Comparison of ENCODE assay signal across 21 cellular contexts in the genomic region with DNA sequence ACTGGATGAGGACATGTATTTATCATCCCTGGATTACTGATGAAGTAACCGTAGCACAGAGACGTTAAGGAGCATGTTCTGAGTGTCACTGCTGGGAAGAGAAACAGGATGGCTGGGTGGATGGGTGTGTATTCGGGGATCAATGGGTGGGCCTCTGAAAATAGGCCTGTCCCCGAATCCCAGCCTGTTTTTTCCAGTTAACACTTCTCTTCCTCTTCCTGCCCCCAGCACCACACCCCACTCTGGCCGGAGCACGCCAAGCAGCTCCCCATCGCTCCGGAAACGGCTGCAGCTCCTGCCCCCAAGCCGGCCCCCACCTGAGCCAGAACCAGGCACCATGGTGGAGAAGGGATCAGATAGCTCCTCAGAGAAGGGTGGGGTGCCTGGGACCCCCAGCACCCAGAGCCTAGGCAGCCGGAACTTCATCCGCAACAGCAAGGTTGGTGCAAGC. TPM values are rescaled to one million over a fixed set of nuclear protein-coding genes. Genes with fewer than 3 reads are reported as not detected.
A peak's percentile ranks its signal among the peaks of the same experiment; 100 is the strongest.
DNase-seq lines count a peak whose midpoint lies in the region; ATAC-seq and TF ChIP-seq lines count a peak whose summit lies in the region.
"Had no signal": no experiment of that assay in that cellular context is flagged by ENCODE, and none has a peak within 500 bp of the region (broad histone marks: within the 10 kb centered on the region; RNA-seq: fewer than 3 reads in every experiment).

No MANE protein-coding gene starts in this region.

- no peak overlapping the region for H2BK20ac ChIP-seq in IMR-90 (ENCODE audit: low read depth, low read length)

- peak overlapping the region in 2 of 11 experiments; percentile 4 to 13; a peak in 1 of 22 replicates for H3K27ac ChIP-seq in BLaER1 treated with 17β-estradiol and CSF1 and Interleukin-3, amounts not matched to agents 10 nM and 100 nM
- no peak overlapping the region for H3K27ac ChIP-seq in IMR-90 (ENCODE audit: insufficient read depth, low read length)
- peak overlapping the region; percentile 76 for H3K27ac ChIP-seq in left ventricle myocardium inferior (replicated peaks)
- H3K27ac ChIP-seq in sigmoid colon: peak overlapping the region in 3 of 4 donors; percentile 6 to 53 (median 25)

- no peak overlapping the region for H2BK120ac ChIP-seq in IMR-90 (ENCODE audit: low read depth, low read length)

- H3K79me1 ChIP-seq in IMR-90 (ENCODE audit: low read depth in 1 of 2, low read length in 2 of 2): peaks cover 16 to 72% of the 10 kb centered on the region in 2 experiments

- H3K56ac ChIP-seq in IMR-90 (ENCODE audit: extremely low read depth, insufficient read depth, low read length): no peak overlapping the region

- in situ Hi-C loops in IMR-90 (cut with MboI; ENCODE audit: low sequenced_read_pairs): no loop called here

- peaks cover 69 to 99% (median 95%) of the 10 kb centered on the region in 11 experiments for H3K36me3 ChIP-seq in BLaER1 treated with 17β-estradiol and CSF1 and Interleukin-3, amounts not matched to agents 10 nM and 100 nM
- H3K36me3 ChIP-seq in IMR-90 (ENCODE audit: control insufficient read depth, insufficient read depth, low read length) (peaks cover 45% of the 10 kb centered on the region), left ventricle myocardium inferior (peaks cover 43% of the 10 kb centered on the region), sigmoid colon (peaks cover 8 to 49% (median 21%) of the 10 kb centered on the region in 4 donors)

- H3K23ac ChIP-seq in IMR-90 (ENCODE audit: low read depth, low read length): no peak overlapping the region

- H3K9ac ChIP-seq in BLaER1 treated with 17β-estradiol and CSF1 and Interleukin-3, amounts not matched to agents 10 nM and 100 nM: peak overlapping the region in 6 of 11 experiments; percentile 21 to 40 (median 33); a peak in 7 of 22 replicates
- no peak overlapping the region for H3K9ac ChIP-seq in IMR-90 (ENCODE audit: low read depth, low read length)

- TF ChIP-seq POLR2A in IMR-90 (IDR thresholded peaks at IDR 0.05; ENCODE audit: low read depth, low read length) (no peak), sigmoid colon (IDR thresholded peaks at IDR 0.05) (no peak)

- H4K91ac ChIP-seq in IMR-90 (ENCODE audit: insufficient read depth, low read depth, low read length): no peak overlapping the region

- TF ChIP-seq CTCF in IMR-90 (conservative IDR thresholded peaks at IDR 0.05; ENCODE audit: low read depth, low read length) (no peak), left ventricle myocardium inferior (IDR thresholded peaks at IDR 0.05; ENCODE audit: borderline replicate concordance) (no peak), sigmoid colon (IDR thresholded peaks at IDR 0.05) (no peak)

- H3K9me3 ChIP-seq in BLaER1 treated with 17β-estradiol and CSF1 and Interleukin-3, amounts not matched to agents 10 nM and 100 nM (replicated peaks in 1 of 11): no peaks in the 10 kb centered on the region
- H3K9me3 ChIP-seq in IMR-90 (ENCODE audit: control insufficient read depth, insufficient read depth, low read length): no peaks in the 10 kb centered on the region
- H3K9me3 ChIP-seq in left ventricle myocardium inferior (replicated peaks): no peaks in the 10 kb centered on the region
- no peaks in the 10 kb centered on the region for H3K9me3 ChIP-seq in sigmoid colon
- H3K9me3 ChIP-seq: HAP-1, tibial nerve had no signal

- DNase-seq in IMR-90 (no peak), left ventricle myocardium inferior (no peak), sigmoid colon (peak; percentile 65), ecto neural progenitor cell (ENCODE audit: low spot score) (no peak), COLO829 (ENCODE audit: low spot score) (no peak), NCI-H446 treated with DMSO at 0.1 percent for 48 hours (lab: John Stamatoyannopoulos, UW) (no peak)
- DNase-seq: activated CD4-positive, alpha-beta T cell treated with anti-CD3 and anti-CD28 coated beads, Interleukin-2, amount 50 U/mL, for 48 hours; activated gamma-delta T cell treated with Interleukin-2 at 50 U/mL for 16 hours; DMS79 treated with DMSO at 0.1 percent for 48 hours; effector memory CD8-positive, alpha-beta T cell; glutamatergic neuron; NCI-H1092 treated with DMSO at 0.1 percent for 48 hours; NCI-H2029 treated with DMSO at 0.1 percent for 48 hours; NCI-H446; nucleus accumbens had no signal

- ATAC-seq in IMR-90 (ENCODE audit: low read depth): no peak
- no peak for ATAC-seq in GM21447 (IDR thresholded peaks at IDR 0.05; ENCODE audit: unreplicated experiment)
- ATAC-seq: effector memory CD8-positive, alpha-beta T cell; Panc1 had no signal

- H3K4me1 ChIP-seq in BLaER1 treated with 17β-estradiol and CSF1 and Interleukin-3, amounts not matched to agents 10 nM and 100 nM: peaks cover 51 to 87% (median 63%) of the 10 kb centered on the region in 10 experiments
- H3K4me1 ChIP-seq in IMR-90 (ENCODE audit: control insufficient read depth, insufficient read depth, low read length) (peaks cover 9% of the 10 kb centered on the region), left ventricle myocardium inferior (peaks cover 70% of the 10 kb centered on the region), sigmoid colon (peaks cover 0 to 26% (median 16%) of the 10 kb centered on the region in 4 donors)
- H3K4me1 ChIP-seq: HAP-1 had no signal

- TF ChIP-seq RAD21 in IMR-90 (IDR thresholded peaks at IDR 0.05; ENCODE audit: low read length): no peak

- H3K9me1 ChIP-seq in IMR-90 (ENCODE audit: insufficient read depth, low read length): peaks cover 17% of the 10 kb centered on the region

- intact Hi-C loops in IMR-90 (cut with micrococcal nuclease): no loop called here
- intact Hi-C loops in left ventricle myocardium inferior (cut with micrococcal nuclease): no loop called here
- intact Hi-C loops in sigmoid colon (cut with DNase I): no loop called here

- no TSS peak for BruUV-seq in IMR-90 (replicated peaks; lab: Mats Ljungman, UMichigan)

- no peak overlapping the region for H3K14ac ChIP-seq in IMR-90 (replicated peaks; ENCODE audit: low read depth, low read length)

- H2BK5ac ChIP-seq in IMR-90 (ENCODE audit: low read depth, low read length, poor library complexity, severe bottlenecking): no peak overlapping the region

- dilution Hi-C loops in IMR-90 (cut with HindIII; ENCODE audit: low sequenced_read_pairs, unreplicated experiment): no loop called here

- CTCF ChIA-PET in IMR-90 (lab: Yijun Ruan, JAX): no interaction called here

- H2AK5ac ChIP-seq in IMR-90 (ENCODE audit: low read depth, low read length): no peak overlapping the region

- no peak overlapping the region for H2BK15ac ChIP-seq in IMR-90 (ENCODE audit: low read depth, low read length)

- no peak overlapping the region for H4K5ac ChIP-seq in IMR-90 (ENCODE audit: low read depth, low read length)

- H3K4me3 ChIP-seq in BLaER1 treated with 17β-estradiol and CSF1 and Interleukin-3, amounts not matched to agents 10 nM and 100 nM: no peak overlapping the region
- H3K4me3 ChIP-seq in IMR-90 (ENCODE audit: insufficient read depth, low read depth, low read length) (no peak overlapping the region), left ventricle myocardium inferior (no peak overlapping the region), sigmoid colon (no peak overlapping the region)
- H3K4me3 ChIP-seq: HAP-1, lung, tibial nerve had no signal

- TF ChIP-seq EP300 in sigmoid colon (IDR thresholded peaks at IDR 0.05): peak in 1 of 4 donors; percentile 58

- no peak overlapping the region for H2AFZ ChIP-seq in IMR-90 (replicated peaks; ENCODE audit: low read length, poor library complexity)

- POLR2A ChIA-PET in IMR-90 (lab: Charles Lee; ENCODE audit: unreplicated experiment): no interaction called here

- peak overlapping the region; percentile 82 for H2AK9ac ChIP-seq in IMR-90 (replicated peaks; ENCODE audit: low read depth, low read length, poor library complexity)

- no peak overlapping the region for H4K8ac ChIP-seq in IMR-90 (ENCODE audit: low read depth in 2 of 2, low read length in 2 of 2)

- H3K4me2 ChIP-seq in BLaER1 treated with 17β-estradiol and CSF1 and Interleukin-3, amounts not matched to agents 10 nM and 100 nM: no peak overlapping the region; a peak in 1 of 22 replicates
- H3K4me2 ChIP-seq in IMR-90 (ENCODE audit: low read depth, low read length): no peak overlapping the region

- H3K18ac ChIP-seq in IMR-90 (ENCODE audit: low read depth, low read length): no peak overlapping the region

- H3K27me3 ChIP-seq in BLaER1 treated with 17β-estradiol and CSF1 and Interleukin-3, amounts not matched to agents 10 nM and 100 nM: no peaks in the 10 kb centered on the region
- H3K27me3 ChIP-seq in IMR-90 (ENCODE audit: control insufficient read depth, insufficient read depth, low read length) (no peaks in the 10 kb centered on the region), left ventricle myocardium inferior (ENCODE audit: low read depth) (no peaks in the 10 kb centered on the region), sigmoid colon (no peaks in the 10 kb centered on the region)
- H3K27me3 ChIP-seq: tibial nerve had no signal

- H4K20me1 ChIP-seq in BLaER1 treated with 17β-estradiol and CSF1 and Interleukin-3, amounts not matched to agents 10 nM and 100 nM: peaks cover 36 to 100% (median 79%) of the 10 kb centered on the region in 11 experiments; a peak in 21 of 22 replicates
- H4K20me1 ChIP-seq in IMR-90 (ENCODE audit: insufficient read depth, low read length): peaks cover 41% of the 10 kb centered on the region

- H3K4ac ChIP-seq in IMR-90 (ENCODE audit: low read depth, low read length): no peak overlapping the region

- 100% methylated on average over 1 of the region's 12 CpGs; no CpG with 5 or more reads in 1 of the 2 experiments for WGBS in IMR-90 (ENCODE audit: extremely low coverage in 2 of 2, insufficient read length in 1 of 2), 2 experiments
- WGBS in sigmoid colon, 2 donors: 83 to 87% methylated on average over 12 of the region's 12 CpGs

RNA-seq across cellular contexts. Expression of gene GRAMD1A, which starts 8.8 kb away (rescaled TPM):
- total RNA-seq in IMR-90 (2012; rRNA removed) (11.1 and 11.4 TPM in 2 replicates), left ventricle myocardium inferior (26.2 TPM), sigmoid colon (10 to 100 TPM; 27.1 to 58.9 (median 43.0) TPM)
- polyA plus RNA-seq in IMR-90 (2012; rRNA removed) (63.0 and 65.2 TPM in 2 replicates), sigmoid colon (10 to 100 TPM in 2 of 3 donors, 1 to 10 TPM in 1; 5.1 to 41.1 (median 12.0) TPM)
- 50.3 and 62.6 TPM in 2 replicates for polyA plus RNA-seq in IMR-90 (2012; cell fraction: cytosol; rRNA removed)
- 115 and 162 TPM in 2 replicates for polyA plus RNA-seq in IMR-90 (2012; cell fraction: nucleus; rRNA removed; ENCODE audit: low replicate concordance)

RNA-seq across cellular contexts. Expression of gene SCN1B, which starts 21.4 kb away (rescaled TPM):
- total RNA-seq in IMR-90 (2012; rRNA removed) (2.0 and 2.2 TPM in 2 replicates), left ventricle myocardium inferior (52.8 TPM), sigmoid colon (10 to 100 TPM in 1 of 4 donors, 1 to 10 TPM in 3; 3.0 to 10.0 (median 6.6) TPM)
- polyA plus RNA-seq in IMR-90 (2012; rRNA removed) (9.6 and 10.6 TPM in 2 replicates), sigmoid colon (1 to 10 TPM; 4.5 to 9.6 (median 4.9) TPM)
- 5.9 and 7.9 TPM in 2 replicates for polyA plus RNA-seq in IMR-90 (2012; cell fraction: cytosol; rRNA removed)
- polyA plus RNA-seq in IMR-90 (2012; cell fraction: nucleus; rRNA removed; ENCODE audit: low replicate concordance): 11.5 and 12.8 TPM in 2 replicates

RNA-seq across cellular contexts. Expression of gene HPN, which starts 32.6 kb away (rescaled TPM):
- total RNA-seq in IMR-90 (2012; rRNA removed): not detected in 2 replicates
- polyA plus RNA-seq in IMR-90 (2012; rRNA removed): not detected in 2 replicates
- polyA plus RNA-seq in IMR-90 (2012; cell fraction: cytosol; rRNA removed): not detected in 2 replicates
- 0.08 TPM in 1 of 2 replicates, not detected in the other for polyA plus RNA-seq in IMR-90 (2012; cell fraction: nucleus; rRNA removed; ENCODE audit: low replicate concordance)
- total RNA-seq in left ventricle myocardium inferior: 3.4 TPM
- under 1 TPM in 3 of 4 donors, not detected in 1; 0.36 to 0.95 (median 0.66) TPM for total RNA-seq in sigmoid colon
- 1 to 10 TPM in 1 of 3 donors, under 1 TPM in 1, not detected in 1; 0.61 to 1.8 TPM for polyA plus RNA-seq in sigmoid colon

RNA-seq across cellular contexts. Expression of gene ZNF792, which starts 44.9 kb away (rescaled TPM):
- total RNA-seq in IMR-90 (2012; rRNA removed) (3.9 and 4.8 TPM in 2 replicates), left ventricle myocardium inferior (3.2 TPM), sigmoid colon (1 to 10 TPM; 3.1 to 6.4 (median 4.2) TPM)
- polyA plus RNA-seq in IMR-90 (2012; rRNA removed) (1.2 and 1.5 TPM in 2 replicates), sigmoid colon (1 to 10 TPM; 1.4 to 3.0 (median 1.8) TPM)
- polyA plus RNA-seq in IMR-90 (2012; cell fraction: cytosol; rRNA removed): 0.42 and 0.69 TPM in 2 replicates
- 0.84 and 1.6 TPM in 2 replicates for polyA plus RNA-seq in IMR-90 (2012; cell fraction: nucleus; rRNA removed; ENCODE audit: low replicate concordance)
